8 cellular contexts compared by ENCODE assay signal in the genomic region with DNA sequence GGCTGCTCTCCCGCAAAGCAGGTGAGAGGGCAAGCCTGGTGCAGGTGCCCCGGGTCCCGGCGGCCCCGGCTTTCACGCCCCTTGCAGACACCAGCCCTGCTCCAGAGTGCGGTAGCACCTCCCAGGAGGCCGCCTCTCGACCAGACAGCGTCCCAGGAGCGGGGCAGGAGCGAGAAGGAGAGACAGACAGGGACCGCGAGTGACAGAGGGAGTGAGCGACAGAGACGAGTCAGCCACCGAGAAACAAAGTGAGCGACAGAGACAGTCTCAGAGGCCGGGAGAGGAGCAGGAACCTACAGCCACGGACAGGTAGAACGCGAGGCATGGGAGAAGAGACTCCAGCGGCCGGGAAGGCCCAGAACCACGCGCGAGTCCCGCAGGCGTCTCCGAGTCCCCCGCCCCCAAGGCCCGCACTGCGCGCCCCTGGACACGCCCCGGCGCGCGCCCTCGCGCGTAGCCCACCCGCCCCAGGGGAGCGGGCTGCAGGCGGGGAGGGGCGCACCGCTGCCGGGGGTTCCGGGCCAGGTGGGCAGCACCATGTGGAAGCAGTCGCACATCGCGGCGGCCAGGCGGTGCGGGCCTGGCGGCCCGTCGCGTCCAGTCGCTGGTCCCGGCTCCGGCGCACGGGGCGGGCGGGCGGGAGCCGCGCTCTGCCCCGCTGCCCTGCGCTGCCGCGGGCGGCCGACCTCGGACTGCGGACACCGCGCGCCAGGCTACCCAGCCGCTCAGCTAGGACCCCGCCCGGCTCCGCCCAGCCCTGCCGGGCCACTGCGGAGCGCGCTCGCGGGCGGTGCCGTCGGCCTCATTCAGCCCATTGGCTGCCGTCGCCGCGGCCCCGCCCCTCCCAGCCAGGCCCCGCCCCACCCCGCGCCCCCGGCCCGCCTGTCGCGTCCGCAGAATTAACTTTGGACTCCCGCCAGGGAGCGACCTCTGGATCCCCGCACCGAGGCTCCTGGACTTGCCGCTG. TPM values are rescaled to one million over a fixed set of nuclear protein-coding genes. Genes with fewer than 3 reads are reported as not detected.
DNase-seq lines count a peak whose midpoint lies in the region; ATAC-seq and TF ChIP-seq lines count a peak whose summit lies in the region.

Gene AHNAK2 (minus strand): TSS at position 694 of the 967 bp plus-strand sequence. CDS start 137 bp downstream, at position 557.

- POLR2A ChIA-PET in HEK293 (lab: Yijun Ruan, JAX) (interaction anchor here (0.6 to 1.5 kb wide), 5 partner anchors 9 to 224 kb away, joined by 3 to 7 read pairs (median 3); partner anchors contain the start of gene CDCA4), PC-3 (lab: Charles Lee; ENCODE audit: unreplicated experiment) (interaction anchor here (0.6 to 0.7 kb wide), 3 partner anchors 9 to 41 kb away, joined by 3 to 4 read pairs (median 3); no protein-coding TSS in a partner anchor)

- H3K27ac ChIP-seq in HEK293 (ENCODE audit: extremely low read depth, low read depth, low read length) (peak within 1 kb of the TSS; percentile 10; the same call in 1 of the 2 replicates), PC-3 (ENCODE audit: low read length) (no peak within 1 kb of the TSS), tibial artery (peak within 1 kb of the TSS; percentile 51 to 54)

- in situ Hi-C loops in ACHN (cut with HindIII; ENCODE audit: low pct_ligation_motif_present, low pct_unique_long_range_greater_than_20kb, low sequenced_read_pairs) = no loop called here

- H2AFZ ChIP-seq in PC-3 (ENCODE audit: low read length) = peak within 1 kb of the TSS; percentile 65

- H3K4me2 ChIP-seq in PC-3 (ENCODE audit: low read length) = peak within 1 kb of the TSS; percentile 95

- H3K4me3 ChIP-seq in HEK293 (ENCODE audit: low read depth, low read length) = peak within 1 kb of the TSS; percentile 33
- H3K4me3 ChIP-seq in PC-3 (ENCODE audit: low read length) = peak within 1 kb of the TSS; percentile 97
- peak within 1 kb of the TSS; percentile 46 to 55 for H3K4me3 ChIP-seq in foreskin fibroblast (ENCODE audit: low read depth in 1 of 2, low read length in 2 of 2)
- H3K4me3 ChIP-seq in tibial artery = peak within 1 kb of the TSS; percentile 60 to 64

- H3K27ac Mint-ChIP-seq in nephron = no peak within 1 kb of the TSS

- DNase-seq in ACHN (peak; percentile 87), PC-3 (peak; percentile 92), foreskin fibroblast (peak; percentile 82 to 94), tibial artery (peak; percentile 55 to 83), NCI-H187 (lab: John Stamatoyannopoulos, UW) (no peak)
- DNase-seq in activated effector memory CD4-positive, alpha-beta T cell treated with Interleukin-2 at 50 U/mL for 16 hours = peak; percentile 17

- H3K9ac ChIP-seq in PC-3 (ENCODE audit: low read length) = peak within 1 kb of the TSS; percentile 71

- H3K27me3 Mint-ChIP-seq in nephron (ENCODE audit: low read depth) = peaks cover 33% of the 10 kb centered on the region

- H3K9me2 ChIP-seq in PC-3 (replicated peaks; ENCODE audit: low read length) = no peaks in the 10 kb centered on the region

- H3K4me3 Mint-ChIP-seq in nephron = peak within 1 kb of the TSS; percentile 90 to 91 (median 90)

- TF ChIP-seq CTCF in HEK293 (tag by site-specific recombination; IDR thresholded peaks at IDR 0.05) (no peak), PC-3 (conservative IDR thresholded peaks at IDR 0.05; ENCODE audit: low read depth, low read length) (no peak), foreskin fibroblast (IDR thresholded peaks at IDR 0.05; ENCODE audit: low read depth, low read length) (no peak), nephron (IDR thresholded peaks at IDR 0.05; ENCODE audit: unreplicated experiment in 3 of 3) (no peak), tibial artery (IDR thresholded peaks at IDR 0.05) (no peak)

- peak; percentile 50 for ATAC-seq in PC-3

- BruUV-seq in PC-3 (replicated peaks; lab: Mats Ljungman, UMichigan) = TSS peak; percentile 31

- peaks cover 30% of the 10 kb centered on the region for H3K79me2 ChIP-seq in PC-3 (ENCODE audit: low read length)

- H3K27me3 ChIP-seq in PC-3 (ENCODE audit: low read length) (no peaks in the 10 kb centered on the region), tibial artery (no peaks in the 10 kb centered on the region)

- peaks cover 34% of the 10 kb centered on the region for H3K4me1 Mint-ChIP-seq in nephron

- H3F3A ChIP-seq in PC-3 (ENCODE audit: low read length, unreplicated experiment) = no peaks in the 10 kb centered on the region

- intact Hi-C loops in PC-3 (cut with micrococcal nuclease) (no loop called here), tibial artery (cut with DNase I; ENCODE audit: low total_unique reads) (loop anchor here (2.0 to 10.0 kb wide), 3 partner anchors 44 to 113 kb away; partner anchors contain the start of genes CDCA4 and CEP170B)

- CTCF ChIA-PET in HEK293 (lab: Yijun Ruan, JAX) (interaction anchor here (1.0 kb wide), 1 partner anchor 68 kb away, joined by 3 read pairs; no protein-coding TSS in a partner anchor), PC-3 (lab: Charles Lee) (no interaction called here)

- H3K4me1 ChIP-seq in HEK293 (ENCODE audit: control insufficient read depth, insufficient read depth, low read length) = peaks cover 7% of the 10 kb centered on the region; the same call in 1 of the 2 replicates
- H3K4me1 ChIP-seq in PC-3 (ENCODE audit: insufficient read depth, low read length) = peaks cover 57% of the 10 kb centered on the region
- peaks cover 7 to 70% (median 58%) of the 10 kb centered on the region in 4 donors for H3K4me1 ChIP-seq in tibial artery

- no peaks in the 10 kb centered on the region for H3K9me3 Mint-ChIP-seq in nephron

- no peaks in the 10 kb centered on the region for H4K20me1 ChIP-seq in PC-3 (ENCODE audit: low read length)

- H3K9me3 ChIP-seq in HEK293 (ENCODE audit: control insufficient read depth, insufficient read depth, low read depth, low read length) (no peaks in the 10 kb centered on the region), PC-3 (ENCODE audit: low read length) (no peaks in the 10 kb centered on the region), tibial artery (no peaks in the 10 kb centered on the region)

- H3K36me3 ChIP-seq in HEK293 (ENCODE audit: control insufficient read depth in 2 of 2, insufficient read depth in 1 of 2, low read length in 2 of 2) = no peaks in the 10 kb centered on the region
- H3K36me3 ChIP-seq in PC-3 (ENCODE audit: low read depth, low read length) = no peaks in the 10 kb centered on the region
- no peaks in the 10 kb centered on the region for H3K36me3 ChIP-seq in tibial artery

- no peaks in the 10 kb centered on the region for H3K36me3 Mint-ChIP-seq in nephron (ENCODE audit: low read depth)

TF ChIP-seq in HEK293, 187 proteins besides CTCF, POLR2A, EP300 and RAD21 (continues in another document):
- TF ChIP-seq ZNF747 (tag by site-specific recombination; IDR thresholded peaks at IDR 0.05) (no peak), ZNF596 (tag by site-specific recombination; IDR thresholded peaks at IDR 0.05) (0 out of 2 replicates have a peak, but pooled peaks have one; percentile 3), MYNN (tag by site-specific recombination; IDR thresholded peaks at IDR 0.05; ENCODE audit: borderline replicate concordance) (no peak), SCRT2 (tag by site-specific recombination; IDR thresholded peaks at IDR 0.05) (no peak), ZNF830 (tag by site-specific recombination; IDR thresholded peaks at IDR 0.05; ENCODE audit: low read depth) (no peak), KLF17 (tag by site-specific recombination; IDR thresholded peaks at IDR 0.05) (0 out of 2 replicates have a peak, but pooled peaks have one; percentile 44), ZNF670 (tag by site-specific recombination; IDR thresholded peaks at IDR 0.05; ENCODE audit: low read depth) (no peak), SP3 (tag by site-specific recombination; IDR thresholded peaks at IDR 0.05) (peak; percentile 56; the same call in 1 of the 2 replicates), ZNF692 (tag by site-specific recombination; IDR thresholded peaks at IDR 0.05) (no peak), ZNF174 (tag by site-specific recombination; IDR thresholded peaks at IDR 0.05) (no peak), ZNF37A (tag by site-specific recombination; IDR thresholded peaks at IDR 0.05) (no peak), ZEB2 (tag by site-specific recombination; IDR thresholded peaks at IDR 0.05) (0 out of 2 replicates have a peak, but pooled peaks have one; percentile 55)
- TF ChIP-seq, protein P1, sequence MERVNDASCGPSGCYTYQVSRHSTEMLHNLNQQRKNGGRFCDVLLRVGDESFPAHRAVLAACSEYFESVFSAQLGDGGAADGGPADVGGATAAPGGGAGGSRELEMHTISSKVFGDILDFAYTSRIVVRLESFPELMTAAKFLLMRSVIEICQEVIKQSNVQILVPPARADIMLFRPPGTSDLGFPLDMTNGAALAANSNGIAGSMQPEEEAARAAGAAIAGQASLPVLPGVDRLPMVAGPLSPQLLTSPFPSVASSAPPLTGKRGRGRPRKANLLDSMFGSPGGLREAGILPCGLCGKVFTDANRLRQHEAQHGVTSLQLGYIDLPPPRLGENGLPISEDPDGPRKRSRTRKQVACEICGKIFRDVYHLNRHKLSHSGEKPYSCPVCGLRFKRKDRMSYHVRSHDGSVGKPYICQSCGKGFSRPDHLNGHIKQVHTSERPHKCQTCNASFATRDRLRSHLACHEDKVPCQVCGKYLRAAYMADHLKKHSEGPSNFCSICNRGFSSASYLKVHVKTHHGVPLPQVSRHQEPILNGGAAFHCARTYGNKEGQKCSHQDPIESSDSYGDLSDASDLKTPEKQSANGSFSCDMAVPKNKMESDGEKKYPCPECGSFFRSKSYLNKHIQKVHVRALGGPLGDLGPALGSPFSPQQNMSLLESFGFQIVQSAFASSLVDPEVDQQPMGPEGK (tag by site-specific recombination; IDR thresholded peaks at IDR 0.05) = 0 out of 2 replicates have a peak, but pooled peaks have one; percentile 13

RNA-seq across cellular contexts. Expression of gene AHNAK2, which starts in this region (rescaled TPM):
- 25.0 and 31.1 TPM in 2 replicates for total RNA-seq in PC-3 (2014; rRNA removed)

Comparison
In these comparisons a context has a peak if more than half of its experiments do, and no peak if none do; other contexts are left out.
1. DNase-seq: peak in ACHN (single experiment), PC-3 (single experiment), activated effector memory CD4-positive, alpha-beta T cell treated with Interleukin-2 at 50 U/mL for 16 hours (single experiment), foreskin fibroblast (2 of 2) and tibial artery (2 of 2); none in NCI-H187 (0 of 2).
2. H3K4me3 ChIP-seq: peak in every context shown above with its lines; median percentile 97 in PC-3; 62 in tibial artery; 50 in foreskin fibroblast; 33 in HEK293.